In the genomic region with DNA sequence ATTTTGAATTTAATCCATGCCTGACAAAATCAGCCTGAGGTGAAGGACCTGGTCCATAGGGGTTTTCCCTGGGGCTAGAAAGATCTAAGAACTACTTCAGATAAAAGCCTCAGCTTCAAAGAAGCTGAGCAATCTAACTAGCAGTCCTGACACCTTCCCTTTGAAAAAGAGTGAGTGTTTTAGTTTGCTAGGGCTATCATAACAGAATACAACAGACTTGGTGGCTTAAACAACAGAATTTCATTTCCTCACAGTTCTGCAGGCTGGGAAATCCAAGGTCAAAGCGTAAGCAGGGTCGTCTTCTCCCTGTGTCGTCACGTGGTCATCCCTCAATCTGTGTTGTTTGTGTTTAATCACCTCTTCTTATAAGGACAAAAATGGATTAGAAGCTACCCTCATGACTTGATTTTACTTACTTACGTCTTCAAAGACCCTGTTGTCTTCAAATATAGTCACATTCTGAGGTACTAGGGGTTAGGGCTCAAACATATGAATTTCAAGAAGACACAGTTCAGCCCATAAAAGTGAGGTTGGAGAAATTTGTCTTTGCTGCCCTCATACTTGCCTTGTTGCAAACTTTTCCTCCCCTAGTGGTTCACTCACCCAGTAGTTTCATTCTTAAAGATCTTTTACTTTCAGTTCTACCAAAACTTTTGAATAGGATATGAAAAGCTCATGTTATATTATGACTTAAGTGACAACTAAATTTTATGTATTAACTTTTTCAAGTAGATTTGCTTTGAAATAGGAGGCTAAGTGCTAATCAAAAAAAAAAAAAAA, we compare ENCODE assay signal across 10 cellular contexts.
DNase-seq lines count a peak whose midpoint lies in the region; ATAC-seq and TF ChIP-seq lines count a peak whose summit lies in the region.
"Had no signal": no experiment of that assay in that cellular context is flagged by ENCODE, and none has a peak within 500 bp of the region (broad histone marks: within the 10 kb centered on the region; RNA-seq: fewer than 3 reads in every experiment).

No MANE protein-coding gene starts in this region.

- TF ChIP-seq EP300 in SK-N-SH (IDR thresholded peaks at IDR 0.05; ENCODE audit: borderline replicate concordance in 1 of 2, low read depth in 1 of 2, low read length in 1 of 2) (no peak), tibial nerve (IDR thresholded peaks at IDR 0.05) (no peak)

- H3K9ac ChIP-seq in SK-N-SH: no peak overlapping the region
- no peak overlapping the region for H3K9ac ChIP-seq in GM23248
- no peak overlapping the region for H3K9ac ChIP-seq in smooth muscle cell (ENCODE audit: low read depth)

- H3K4me1 ChIP-seq in SK-N-SH (ENCODE audit: control insufficient read depth in 1 of 2, insufficient read depth in 2 of 2, low read depth in 1 of 2, low read length in 1 of 2) (peaks cover 0 to 4% of the 10 kb centered on the region in 2 experiments; a peak in 1 of 4 replicates), GM23248 (ENCODE audit: insufficient read depth) (peaks cover 6% of the 10 kb centered on the region; the same call in 1 of the 2 replicates), smooth muscle cell (ENCODE audit: low read depth) (peaks cover 7% of the 10 kb centered on the region), tibial nerve (no peaks in the 10 kb centered on the region)

- no peaks in the 10 kb centered on the region; the same call in 1 of the 2 replicates for H3K27me3 Mint-ChIP-seq in WTC11 (ENCODE audit: low read depth)

- H3K79me2 ChIP-seq in SK-N-SH (ENCODE audit: insufficient read depth) (no peaks in the 10 kb centered on the region), GM23248 (ENCODE audit: insufficient read depth) (no peaks in the 10 kb centered on the region), smooth muscle cell (ENCODE audit: low read depth) (no peaks in the 10 kb centered on the region)

- peaks cover 19% of the 10 kb centered on the region for H3K4me1 Mint-ChIP-seq in WTC11

- H3F3A ChIP-seq in SK-N-SH (replicated peaks; ENCODE audit: insufficient read depth) (no peaks in the 10 kb centered on the region), GM23248 (ENCODE audit: insufficient read depth) (0 out of 2 replicates have a peak, but pooled peaks cover 4% of the 10 kb centered on the region), smooth muscle cell (ENCODE audit: low read depth) (no peaks in the 10 kb centered on the region)

- H3K36me3 ChIP-seq in SK-N-SH (replicated peaks in 1 of 2; ENCODE audit: control insufficient read depth in 1 of 2, insufficient read depth in 2 of 2, low read length in 1 of 2) (no peaks in the 10 kb centered on the region), GM23248 (ENCODE audit: low read depth) (no peaks in the 10 kb centered on the region), smooth muscle cell (ENCODE audit: low read depth) (no peaks in the 10 kb centered on the region), tibial nerve (no peaks in the 10 kb centered on the region)

- H3K4me3 Mint-ChIP-seq in WTC11: no peak overlapping the region

- ATAC-seq in SK-N-SH treated with all-trans-retinoic acid at 6 μM for 48 hours (no peak), HG03520 (IDR thresholded peaks at IDR 0.05; ENCODE audit: unreplicated experiment) (peak; percentile 89), WTC11 (no peak)

- WGBS in SK-N-SH (ENCODE audit: low lambda C conversion rate): 82% methylated on average over 5 of the region's 5 CpGs
- WGBS in GM23248 (ENCODE audit: low coverage in 1 of 2, low lambda C conversion rate in 2 of 2, missing lambda C conversion rate in 2 of 2), 2 experiments: 88 to 90% methylated on average over 5 of the region's 5 CpGs
- 87% methylated on average over 5 of the region's 5 CpGs for WGBS in smooth muscle cell (ENCODE audit: low lambda C conversion rate)
- WGBS in tibial nerve, 2 donors: 81 to 87% methylated on average over 5 of the region's 5 CpGs

- no peak for DNase-seq in SK-N-SH
- no peak for DNase-seq in GM23248
- DNase-seq in smooth muscle cell (lab: John Stamatoyannopoulos, UW; ENCODE audit: unreplicated experiment): no peak
- no peak for DNase-seq in WTC11 (ENCODE audit: low spot score)
- DNase-seq in tibial nerve (ENCODE audit: low spot score in 2 of 2): no peak
- DNase-seq in NCI-H2081 treated with DMSO at 0.1 percent for 48 hours (lab: John Stamatoyannopoulos, UW): no peak
- DNase-seq: activated CD4-positive, alpha-beta T cell treated with anti-CD3 and anti-CD28 coated beads for 1 hour had no signal

- in situ Hi-C loops in GM23248 (cut with MboI): no loop called here

- H3K4me2 ChIP-seq in SK-N-SH (no peak overlapping the region), GM23248 (ENCODE audit: unreplicated experiment) (peak overlapping the region; percentile 35), smooth muscle cell (peak overlapping the region; percentile 37)

- POLR2A ChIA-PET in SK-N-SH (lab: Yijun Ruan, JAX): no interaction called here
- POLR2A ChIA-PET in WTC11 (lab: Charles Lee): no interaction called here

- no peaks in the 10 kb centered on the region for H3K9me3 ChIP-seq in SK-N-SH
- H3K9me3 ChIP-seq in GM23248 (ENCODE audit: low read depth): no peaks in the 10 kb centered on the region
- no peaks in the 10 kb centered on the region for H3K9me3 ChIP-seq in smooth muscle cell (replicated peaks; ENCODE audit: low read depth)
- no peaks in the 10 kb centered on the region for H3K9me3 ChIP-seq in tibial nerve

- H2AFZ ChIP-seq in SK-N-SH (ENCODE audit: low read depth): 0 out of 2 replicates have a peak overlapping the region, but pooled peaks have one; percentile 33
- peak overlapping the region; percentile 43; the same call in 1 of the 2 replicates for H2AFZ ChIP-seq in GM23248
- H2AFZ ChIP-seq in smooth muscle cell (ENCODE audit: low read depth): peak overlapping the region; percentile 44

- H3K36me3 Mint-ChIP-seq in WTC11: peaks cover 3% of the 10 kb centered on the region; the same call in 1 of the 2 replicates

- TF ChIP-seq CTCF in SK-N-SH (IDR thresholded peaks at IDR 0.05) (no peak), smooth muscle cell (IDR thresholded peaks at IDR 0.05; ENCODE audit: borderline replicate concordance, insufficient read depth, poor library complexity, severe bottlenecking) (no peak), WTC11 (IDR thresholded peaks at IDR 0.05) (no peak), tibial nerve (IDR thresholded peaks at IDR 0.05) (no peak)

- CTCF ChIA-PET in SK-N-SH (lab: Yijun Ruan, JAX): interaction anchor here (0.6 kb wide), 1 partner anchor 46 kb away, joined by 3 read pairs; no protein-coding TSS in a partner anchor
- CTCF ChIA-PET in WTC11 (lab: Charles Lee): no interaction called here

- H3K27ac Mint-ChIP-seq in WTC11: no peak overlapping the region

- no peak for TF ChIP-seq POLR2A in tibial nerve (IDR thresholded peaks at IDR 0.05)

- 0 out of 2 replicates have a peak, but pooled peaks cover 11% of the 10 kb centered on the region for H3K9me3 Mint-ChIP-seq in WTC11

- H3K9me2 ChIP-seq in SK-N-SH (no peaks in the 10 kb centered on the region), GM23248 (ENCODE audit: insufficient read depth) (no peaks in the 10 kb centered on the region)

- H3K4me3 ChIP-seq in SK-N-SH (ENCODE audit: low read depth in 2 of 2, low read length in 1 of 2) (no peak overlapping the region), GM23248 (no peak overlapping the region), smooth muscle cell (no peak overlapping the region), tibial nerve (no peak overlapping the region)

- TF ChIP-seq RAD21 in SK-N-SH (IDR thresholded peaks at IDR 0.05; ENCODE audit: low read length): no peak

- H3K27me3 ChIP-seq in SK-N-SH (ENCODE audit: insufficient read depth) (no peaks in the 10 kb centered on the region), GM23248 (replicated peaks; ENCODE audit: insufficient read depth) (no peaks in the 10 kb centered on the region), smooth muscle cell (ENCODE audit: low read depth) (no peaks in the 10 kb centered on the region), tibial nerve (no peaks in the 10 kb centered on the region)

- no peak overlapping the region for H3K27ac ChIP-seq in SK-N-SH (ENCODE audit: low read depth in 2 of 2, low read length in 1 of 2)
- peak overlapping the region; percentile 42 for H3K27ac ChIP-seq in GM23248
- no peak overlapping the region for H3K27ac ChIP-seq in smooth muscle cell (ENCODE audit: low read depth)
- H3K27ac ChIP-seq in tibial nerve: peak overlapping the region in 1 of 4 donors; percentile 24
- H3K27ac ChIP-seq: 22Rv1 had no signal

- no peaks in the 10 kb centered on the region for H4K20me1 ChIP-seq in SK-N-SH (ENCODE audit: insufficient read depth)
- H4K20me1 ChIP-seq in GM23248 (ENCODE audit: insufficient read depth): no peaks in the 10 kb centered on the region
- H4K20me1 ChIP-seq in smooth muscle cell (ENCODE audit: low read depth): no peaks in the 10 kb centered on the region

TF ChIP-seq in SK-N-SH, 30 proteins besides CTCF, POLR2A, EP300 and RAD21 (continues in another document):
- TF ChIP-seq USF2 (IDR thresholded peaks at IDR 0.05; ENCODE audit: borderline replicate concordance, low read depth, low read length) (no peak), RFX5 (IDR thresholded peaks at IDR 0.05; ENCODE audit: low read length) (no peak)

TF ChIP-seq in WTC11, 78 proteins besides CTCF, POLR2A, EP300 and RAD21 (continues in another document):
- TF ChIP-seq ZNF281 (CRISPR knock-in tag; IDR thresholded peaks at IDR 0.05) (no peak), GRHL2 (CRISPR knock-in tag; IDR thresholded peaks at IDR 0.05; ENCODE audit: insufficient replicate concordance, severe bottlenecking) (no peak), SMAD4 (CRISPR knock-in tag; IDR thresholded peaks at IDR 0.05) (no peak), ZBTB21 (CRISPR knock-in tag; IDR thresholded peaks at IDR 0.05; ENCODE audit: borderline replicate concordance) (no peak), SMAD3 (CRISPR knock-in tag; IDR thresholded peaks at IDR 0.05; ENCODE audit: borderline replicate concordance) (no peak), SP1 (CRISPR knock-in tag; conservative IDR thresholded peaks at IDR 0.05) (no peak)
